12 cellular contexts compared by ENCODE assay signal in the genomic region with DNA sequence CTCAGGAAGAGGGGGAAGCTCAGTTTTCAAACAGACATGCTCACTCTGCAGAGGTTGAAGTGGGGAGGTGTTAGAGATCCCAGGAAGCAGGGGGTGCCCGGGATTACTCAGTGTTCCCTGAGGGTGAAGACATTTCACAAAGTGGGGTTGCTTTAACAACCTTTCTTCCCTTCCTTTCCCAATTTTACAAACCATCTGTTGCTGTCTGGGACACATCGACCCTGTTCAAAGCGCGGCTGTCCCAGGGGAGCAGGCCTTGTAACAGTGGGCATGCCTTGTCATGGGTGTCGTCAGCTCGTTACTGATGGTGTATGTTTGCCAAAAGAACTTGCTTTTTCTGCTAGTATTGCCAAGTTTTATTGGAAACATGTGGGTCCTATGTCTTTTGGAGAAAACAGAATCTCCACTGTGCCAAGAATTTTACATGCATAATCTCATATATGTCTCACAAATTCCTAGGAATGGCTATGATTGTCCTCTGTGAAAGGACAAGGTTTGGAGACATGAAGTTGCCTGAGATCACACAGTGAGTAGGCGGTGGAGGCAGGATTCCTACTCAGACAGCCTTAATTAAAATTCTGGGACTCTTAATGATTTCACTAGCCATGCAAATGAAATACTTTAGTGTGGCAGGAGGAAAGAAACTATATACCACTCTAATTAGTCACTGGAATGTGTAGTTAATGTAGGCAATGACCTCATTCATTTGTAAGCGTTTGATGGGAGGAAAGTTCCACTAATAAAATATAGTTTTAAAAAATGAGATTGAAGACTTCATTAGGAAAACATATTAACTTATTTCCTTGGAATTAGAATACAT.
DNase-seq lines count a peak whose midpoint lies in the region; ATAC-seq and TF ChIP-seq lines count a peak whose summit lies in the region.
"Had no signal": no experiment of that assay in that cellular context is flagged by ENCODE, and none has a peak within 500 bp of the region (broad histone marks: within the 10 kb centered on the region; RNA-seq: fewer than 3 reads in every experiment).

No MANE protein-coding gene starts in this region.

- no peak for TF ChIP-seq CTCF in spleen (IDR thresholded peaks at IDR 0.05 in 8 of 11, conservative IDR thresholded peaks at IDR 0.05 in 3 of 11)

- no peaks in the 10 kb centered on the region for H3K9me3 ChIP-seq in spleen
- H3K9me3 ChIP-seq: SJCRH30 had no signal

- no peaks in the 10 kb centered on the region for H3K4me1 ChIP-seq in spleen
- H3K4me1 ChIP-seq: SJCRH30 had no signal

- no peak overlapping the region for H3K4me3 ChIP-seq in spleen
- H3K4me3 ChIP-seq: SJCRH30 had no signal

- no peak for TF ChIP-seq POLR2A in spleen (IDR thresholded peaks at IDR 0.05)

- H3K27ac ChIP-seq in spleen = peak overlapping the region in 1 of 8 donors; percentile 17
- H3K27ac ChIP-seq: SJCRH30 had no signal

- peaks cover 0 to 10% (median 0%) of the 10 kb centered on the region in 7 donors for H3K27me3 ChIP-seq in spleen (replicated peaks in 1 of 7)
- H3K27me3 ChIP-seq: SJCRH30 had no signal

- intact Hi-C loops in Right ventricle myocardium inferior (cut with DNase I) = loop anchor here (10.0 kb wide), 1 partner anchor 139 kb away; no protein-coding TSS in a partner anchor
- intact Hi-C loops in cardiac septum (cut with DNase I) = no loop called here
- intact Hi-C loops in spleen (cut with DNase I; ENCODE audit: low total_unique reads) = no loop called here

- DNase-seq in Right ventricle myocardium inferior (ENCODE audit: missing footprints) (peak; percentile 93), cardiac septum (ENCODE audit: low spot score) (no peak), dermis blood vessel endothelial cell (peak; percentile 44), kidney glomerular epithelial cell (lab: John Stamatoyannopoulos, UW) (peak; percentile 8), spleen (no peak)
- DNase-seq in stimulated activated naive CD8-positive, alpha-beta T cell treated with anti-CD3 and anti-CD28 coated beads, Interleukin-15, Interleukin-2, amounts not matched to agents 100 U/mL and 50 U/mL, for 24 hours = no peak
- DNase-seq: activated CD4-positive, CD25-positive, alpha-beta regulatory T cell; Karpas-422; NCI-H446 treated with DMSO at 0.1 percent for 48 hours had no signal

- 69 to 85% (median 80%) methylated on average over 8 of the region's 8 CpGs for WGBS in spleen, 5 donors

- ATAC-seq in Right ventricle myocardium inferior (peak; percentile 86), HG02759 (IDR thresholded peaks at IDR 0.05; ENCODE audit: unreplicated experiment) (no peak), HG03175 (IDR thresholded peaks at IDR 0.05; ENCODE audit: unreplicated experiment) (no peak)
- no peak for ATAC-seq in stimulated activated naive CD8-positive, alpha-beta T cell treated with anti-CD3 and anti-CD28 coated beads, Interleukin-15, Interleukin-2, amounts not matched to agents 100 U/mL and 50 U/mL, for 24 hours

- no peaks in the 10 kb centered on the region for H3K36me3 ChIP-seq in spleen
- H3K36me3 ChIP-seq: SJCRH30 had no signal

Comparison
In these comparisons a context has a peak if more than half of its experiments do, and no peak if none do; other contexts are left out.
1. DNase-seq: peak in Right ventricle myocardium inferior (single experiment), dermis blood vessel endothelial cell (single experiment) and kidney glomerular epithelial cell (single experiment); none in cardiac septum (single experiment), spleen (single experiment) and stimulated activated naive CD8-positive, alpha-beta T cell treated with anti-CD3 and anti-CD28 coated beads, Interleukin-15, Interleukin-2, amounts not matched to agents 100 U/mL and 50 U/mL, for 24 hours (single experiment).